Comparison of ENCODE assay signal across 12 cellular contexts in genomic region chr17:20450852-20451251, GRCh38. TPM values are rescaled to one million over a fixed set of nuclear protein-coding genes. Genes with fewer than 3 reads are reported as not detected.
DNase-seq lines count a peak whose midpoint lies in the region; ATAC-seq and TF ChIP-seq lines count a peak whose summit lies in the region.
"Not testable (repeated sequence)": the region's sequence is repeated elsewhere in the genome, so short reads cannot be mapped to it uniquely, and the experiment has no call there.
"Had no signal": no experiment of that assay in that cellular context is flagged by ENCODE, and none has a peak within 500 bp of the region (broad histone marks: within the 10 kb centered on the region; RNA-seq: fewer than 3 reads in every experiment).

No MANE protein-coding gene starts in this region.

- H3K9me3 Mint-ChIP-seq in natural killer cell treated with Interleukin-12 subunit alpha and Interleukin-12 subunit beta and Interleukin-15 and Interleukin-18, amount 100 ng/mL, for 72 hours, result not testable (repeated sequence)

- not testable (repeated sequence) for H3K4me1 ChIP-seq in colonic mucosa, stomach

- 12 to 33% (median 18%) methylated on average over 6 to 10 of the region's 12 CpGs; no CpG with 5 or more reads in 1 of the 5 donors for WGBS in stomach, 5 donors

- not testable (repeated sequence) for H3K27ac ChIP-seq in colonic mucosa, stomach

- H3K36me3 Mint-ChIP-seq in natural killer cell treated with Interleukin-12 subunit alpha and Interleukin-12 subunit beta and Interleukin-15 and Interleukin-18, amount 100 ng/mL, for 72 hours, result not testable (repeated sequence)

- H3K36me3 ChIP-seq in colonic mucosa, stomach: not testable (repeated sequence)

- not testable (repeated sequence) for H3K27ac Mint-ChIP-seq in natural killer cell treated with Interleukin-12 subunit alpha and Interleukin-12 subunit beta and Interleukin-15 and Interleukin-18, amount 100 ng/mL, for 72 hours

- not testable (repeated sequence) for TF ChIP-seq CTCF in colonic mucosa (IDR thresholded peaks at IDR 0.05); stomach (IDR thresholded peaks at IDR 0.05)

- H3K4me1 Mint-ChIP-seq in natural killer cell treated with Interleukin-12 subunit alpha and Interleukin-12 subunit beta and Interleukin-15 and Interleukin-18, amount 100 ng/mL, for 72 hours (ENCODE audit: low read depth in 2 of 2), result not testable (repeated sequence)

- not testable (repeated sequence) for TF ChIP-seq POLR2A in stomach (IDR thresholded peaks at IDR 0.05)

- H3K27me3 ChIP-seq in colonic mucosa, stomach: not testable (repeated sequence)

- not testable (repeated sequence) for H3K9me3 ChIP-seq in colonic mucosa, stomach

- H3K4me3 Mint-ChIP-seq in natural killer cell treated with Interleukin-12 subunit alpha and Interleukin-12 subunit beta and Interleukin-15 and Interleukin-18, amount 100 ng/mL, for 72 hours, result not testable (repeated sequence)

- TF ChIP-seq EP300 in stomach (IDR thresholded peaks at IDR 0.05), result not testable (repeated sequence)

- H3K9ac ChIP-seq in colonic mucosa (ENCODE audit: low read depth in 2 of 2, low read length in 2 of 2), result not testable (repeated sequence)

- H3K27me3 Mint-ChIP-seq in natural killer cell treated with Interleukin-12 subunit alpha and Interleukin-12 subunit beta and Interleukin-15 and Interleukin-18, amount 100 ng/mL, for 72 hours, result not testable (repeated sequence)

- H3K4me3 ChIP-seq in colonic mucosa, stomach: not testable (repeated sequence)

- intact Hi-C loops in colonic mucosa (cut with DNase I); stomach (cut with DNase I; ENCODE audit: low total_unique reads): not testable (repeated sequence)

- DNase-seq in Daoy (ENCODE audit: low read depth) (peak; percentile 44), colonic mucosa (peak; percentile 68), stomach (peak; percentile 59)
- peak; percentile 62 to 67 for DNase-seq in activated T-cell treated with anti-CD3 and anti-CD28 coated beads, Interleukin-2, amount 50 U/mL, for 48 hours
- peak; percentile 66 for DNase-seq in natural killer cell treated with Interleukin-12 subunit alpha and Interleukin-12 subunit beta and Interleukin-15 and Interleukin-18, amount 100 ng/mL, for 72 hours (ENCODE audit: low spot score)

- ATAC-seq in GM21381 (IDR thresholded peaks at IDR 0.05; ENCODE audit: unreplicated experiment) (peak; percentile 75), HG03432 (IDR thresholded peaks at IDR 0.05; ENCODE audit: unreplicated experiment) (peak; percentile 72)
- ATAC-seq in activated CD4-positive, CD25-positive, alpha-beta regulatory T cell treated with anti-CD3 and anti-CD28 coated beads, Interleukin-2, amount 50 U/mL, for 24 hours, result peak; percentile 71 to 89
- ATAC-seq in natural killer cell treated with Interleukin-12 subunit alpha and Interleukin-12 subunit beta and Interleukin-15 and Interleukin-18, amount 100 ng/mL, for 72 hours, result peak; percentile 90 to 91

RNA-seq across cellular contexts. Expression of gene LGALS9B, which starts 16.5 kb away (rescaled TPM):
- not detected in 2 replicates for total RNA-seq in Daoy (2014; rRNA removed; shearing (Covaris generic))
- 10 to 100 TPM; 20.3 to 25.8 TPM for total RNA-seq in colonic mucosa
- total RNA-seq in natural killer cell treated with Interleukin-12 subunit alpha and Interleukin-12 subunit beta and Interleukin-15 and Interleukin-18, amount 100 ng/mL, for 72 hours, result not detected
- 10 to 100 TPM in 3 of 5 donors, 1 to 10 TPM in 2; 2.2 to 48.7 (median 13.4) TPM for total RNA-seq in stomach
- 100 to 1,000 TPM in 1 of 3 donors, 1 to 10 TPM in 2; 1.3 to 131 (median 7.9) TPM for polyA plus RNA-seq in stomach
- total RNA-seq: activated CD8-positive, alpha-beta memory T cell treated with anti-CD3 and anti-CD28 coated beads for 36 hours; kidney epithelial cell; naive thymus-derived CD8-positive, alpha-beta T cell; sciatic nerve had no signal
- polyA plus RNA-seq: naive thymus-derived CD8-positive, alpha-beta T cell had no signal
